In the genomic region with DNA sequence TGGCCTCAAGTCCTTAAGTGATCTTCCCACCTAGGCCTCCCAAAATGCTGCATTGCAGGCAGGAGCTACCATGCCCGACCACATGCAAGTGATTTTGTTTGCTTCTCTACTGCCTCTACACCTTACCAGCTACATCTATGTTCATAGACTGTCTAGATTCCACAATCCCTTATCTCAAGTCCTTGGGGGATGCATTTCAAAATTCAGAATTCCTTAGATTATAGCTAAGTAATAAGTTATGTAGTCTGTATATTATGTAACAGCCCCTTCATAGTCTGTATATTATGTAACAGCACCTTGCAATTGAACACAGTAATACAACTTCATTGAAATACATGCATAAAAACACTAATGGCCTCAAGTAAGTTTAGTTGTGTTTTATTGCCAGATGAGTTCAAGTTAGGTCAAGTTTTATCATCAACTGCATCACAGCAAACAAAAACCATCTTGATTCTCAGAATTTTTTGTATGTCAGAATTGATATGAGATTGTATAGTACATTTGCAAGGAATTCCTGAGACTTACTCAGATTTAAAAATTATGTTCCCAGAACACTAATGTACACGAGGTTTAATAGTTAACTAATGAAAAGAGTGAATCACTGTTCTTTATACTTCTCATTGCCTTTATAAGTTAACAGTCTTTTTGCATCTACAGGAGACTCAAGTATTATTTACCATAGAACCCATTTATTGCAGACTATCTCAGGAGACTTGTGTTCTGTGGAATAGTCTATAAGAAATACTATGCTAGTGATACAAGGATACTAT, we compare ENCODE assay signal across 22 cellular contexts. TPM values are rescaled to one million over a fixed set of nuclear protein-coding genes. Genes with fewer than 3 reads are reported as not detected.
"Had no signal": no experiment of that assay in that cellular context is flagged by ENCODE, and none has a peak within 500 bp of the region (broad histone marks: within the 10 kb centered on the region; RNA-seq: fewer than 3 reads in every experiment).

No MANE protein-coding gene starts in this region.

- FAIRE-seq: colon, endothelial cell of umbilical vein, kidney, pancreas had no signal

- H3K4me3 ChIP-seq: esophagus muscularis mucosa, lung, mucosa of descending colon, pancreas, spleen, thoracic aorta, tibial nerve, upper lobe of left lung, uterus had no signal

- H3K4me1 ChIP-seq: spleen, tibial nerve, upper lobe of left lung, uterus had no signal

- H3K36me3 ChIP-seq: esophagus muscularis mucosa, neutrophil, pancreas, spleen, thoracic aorta, tibial nerve, upper lobe of left lung, uterus had no signal

- DNase-seq: effector CD8-positive, alpha-beta T cell; foreskin keratinocyte; kidney; mucosa of descending colon; naive B cell; pancreas; spleen; stimulated activated CD4-positive, alpha-beta T cell treated with anti-CD3 and anti-CD28 coated beads, Interleukin-4, amount 100 ng/mL, for 4 hours; upper lobe of left lung; uterus had no signal

- H3K9me3 ChIP-seq: esophagus muscularis mucosa, mucosa of descending colon, neutrophil, pancreas, spleen, thoracic aorta, tibial nerve, upper lobe of left lung, uterus had no signal

- H3K27ac ChIP-seq: esophagus muscularis mucosa, foreskin keratinocyte, neutrophil, pancreas, spleen, thoracic aorta, tibial nerve, upper lobe of left lung, uterus had no signal

- ATAC-seq: foreskin keratinocyte; left lobe of liver; mucosa of descending colon; natural killer cell treated with Interleukin-12 subunit alpha and Interleukin-12 subunit beta and Interleukin-15 and Interleukin-18, amount 100 ng/mL, for 72 hours; pancreas; sciatic nerve; stimulated activated memory B cell treated with anti-CD40 and anti-IgM and Interleukin-4, amounts not matched to agents 10 μg/mL and 1 μg/mL and 100 μg/mL, for 72 hours had no signal

- H3K27me3 ChIP-seq: esophagus muscularis mucosa, foreskin keratinocyte, neutrophil, pancreas, spleen, tibial nerve, upper lobe of left lung, uterus had no signal

RNA-seq across cellular contexts. Expression of a gene that starts 11.6 kb away (rescaled TPM):
- total RNA-seq: natural killer cell treated with Interleukin-12 subunit alpha and Interleukin-12 subunit beta and Interleukin-15 and Interleukin-18, amount 100 ng/mL, for 72 hours; pulmonary artery endothelial cell had no signal
